Comparison of ENCODE assay signal across 27 cellular contexts in the genomic region with DNA sequence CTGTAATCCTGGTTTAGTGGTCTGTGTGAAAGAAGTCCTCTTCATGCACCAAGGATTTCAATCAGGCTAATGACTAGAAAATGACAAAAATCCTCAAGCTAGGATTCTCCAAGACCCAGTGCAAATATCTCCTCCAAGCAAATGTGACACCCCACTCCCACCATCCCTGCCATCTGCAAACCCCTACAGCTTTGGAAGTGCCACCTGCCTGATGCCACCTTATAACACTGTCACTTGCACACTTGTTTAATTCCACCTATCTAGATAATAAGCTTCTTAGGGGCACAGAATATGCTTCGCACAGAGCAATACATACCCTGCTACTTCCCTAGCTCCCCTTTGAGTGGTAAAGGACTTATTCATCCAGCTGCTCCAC. TPM values are rescaled to one million over a fixed set of nuclear protein-coding genes. Genes with fewer than 3 reads are reported as not detected.
"Had no signal": no experiment of that assay in that cellular context is flagged by ENCODE, and none has a peak within 500 bp of the region (broad histone marks: within the 10 kb centered on the region; RNA-seq: fewer than 3 reads in every experiment).

No MANE protein-coding gene starts in this region.

- H3K27me3 ChIP-seq: colonic mucosa, gastrocnemius medialis, right atrium auricular region, tibial nerve, upper lobe of right lung, vagina had no signal

- H3K9me3 ChIP-seq: colonic mucosa, gastrocnemius medialis, prostate gland, right atrium auricular region, thoracic aorta, upper lobe of right lung, vagina had no signal

- H3K4me1 ChIP-seq: colonic mucosa, gastrocnemius medialis, prostate gland, tibial nerve, vagina had no signal

- H3K36me3 ChIP-seq: colonic mucosa, gastrocnemius medialis, prostate gland, right atrium auricular region, thoracic aorta, tibial nerve, upper lobe of right lung, vagina had no signal

- H3K4me3 ChIP-seq: colonic mucosa, gastrocnemius medialis, prostate gland, right atrium auricular region, smooth muscle cell, thoracic aorta, tibial nerve, upper lobe of right lung, vagina had no signal

- DNase-seq: colonic mucosa; effector CD8-positive, alpha-beta T cell; endodermal cell; foreskin fibroblast; gastrocnemius medialis; head of caudate nucleus; mesendoderm; midbrain; naive thymus-derived CD4-positive, alpha-beta T cell; nephron progenitor cell; nucleus accumbens; stimulated activated CD4-positive, alpha-beta T cell treated with anti-CD3 and anti-CD28 coated beads, Interleukin-12 subunit alpha, Interleukin-12 subunit beta, amount 100 ng/mL, for 4 hours; stimulated activated CD4-positive, alpha-beta T cell treated with anti-CD3 and anti-CD28 coated beads, Interleukin-1b, Interleukin-23, amount 100 ng/mL, for 48 hours; stimulated activated CD4-positive, alpha-beta T cell treated with anti-CD3 and anti-CD28 coated beads, Interleukin-4, amount 100 ng/mL, for 24 hours; stimulated activated naive CD8-positive, alpha-beta T cell treated with anti-CD3 and anti-CD28 coated beads, Interleukin-15, Interleukin-2, amounts not matched to agents 100 U/mL and 50 U/mL, for 24 hours; upper lobe of right lung had no signal

- H3K27ac ChIP-seq: colonic mucosa, epithelial cell of prostate, gastrocnemius medialis, prostate gland, right atrium auricular region, thoracic aorta, tibial nerve, upper lobe of right lung, vagina had no signal

- ATAC-seq: esophagus mucosa; gastrocnemius medialis; naive thymus-derived CD4-positive, alpha-beta T cell; sciatic nerve; stimulated activated memory B cell treated with anti-CD40 and anti-IgM and Interleukin-4, amounts not matched to agents 10 μg/mL and 1 μg/mL and 100 μg/mL, for 72 hours; stimulated activated naive CD8-positive, alpha-beta T cell treated with anti-CD3 and anti-CD28 coated beads, Interleukin-15, Interleukin-2, amounts not matched to agents 100 U/mL and 50 U/mL, for 24 hours had no signal

RNA-seq across cellular contexts. Expression of gene CAPN14, which starts 57.4 kb away (rescaled TPM):
- total RNA-seq: gastrocnemius medialis, left lobe of liver, tibial nerve had no signal
